8 cellular contexts compared by ENCODE assay signal in genomic region chr3:15768421-15769255, GRCh38. TPM values are rescaled to one million over a fixed set of nuclear protein-coding genes. Genes with fewer than 3 reads are reported as not detected.
DNase-seq lines count a peak whose midpoint lies in the region; ATAC-seq, FAIRE-seq and TF ChIP-seq lines count a peak whose summit lies in the region.

No MANE protein-coding gene starts in this region.

- POLR2A ChIA-PET in IMR-90 (lab: Charles Lee; ENCODE audit: unreplicated experiment) (no interaction called here), HepG2 (lab: Yijun Ruan, JAX) (interaction anchor here (1.5 kb wide), 1 partner anchor 29 kb away, joined by 3 read pairs; the partner anchor contains the start of gene ANKRD28)

- H2AFZ ChIP-seq in IMR-90 (replicated peaks; ENCODE audit: low read length, poor library complexity) (no peak overlapping the region), HepG2 (ENCODE audit: low read length) (no peak overlapping the region), neural progenitor cell (replicated peaks) (no peak overlapping the region)

- no peaks in the 10 kb centered on the region for H4K20me1 ChIP-seq in IMR-90 (ENCODE audit: insufficient read depth, low read length)
- no peaks in the 10 kb centered on the region for H4K20me1 ChIP-seq in HepG2 (ENCODE audit: insufficient read depth, low read length)
- H4K20me1 ChIP-seq in neural progenitor cell (ENCODE audit: low read depth): no peaks in the 10 kb centered on the region

- TF ChIP-seq RAD21 in IMR-90 (IDR thresholded peaks at IDR 0.05; ENCODE audit: low read length) (no peak), HepG2 (CRISPR knock-in tag; IDR thresholded peaks at IDR 0.05) (no peak)

- H2BK5ac ChIP-seq in IMR-90 (ENCODE audit: low read depth, low read length, poor library complexity, severe bottlenecking): peak overlapping the region; percentile 98

- TSS peak; percentile 3 for BruUV-seq in IMR-90 (replicated peaks; lab: Mats Ljungman, UMichigan)
- BruUV-seq in HepG2 (replicated peaks; lab: Mats Ljungman, UMichigan): no TSS peak

- H3K27me3 ChIP-seq in IMR-90 (ENCODE audit: control insufficient read depth, insufficient read depth, low read length) (no peaks in the 10 kb centered on the region), HepG2 (ENCODE audit: control insufficient read depth in 1 of 2, insufficient read depth in 2 of 2, low read length in 2 of 2) (no peaks in the 10 kb centered on the region), neural progenitor cell (no peaks in the 10 kb centered on the region)

- no peak overlapping the region for H3K4me3 ChIP-seq in IMR-90 (ENCODE audit: insufficient read depth, low read depth, low read length)
- H3K4me3 ChIP-seq in HepG2 (replicated peaks in 1 of 3; ENCODE audit: insufficient read depth in 1 of 3, low read depth in 2 of 3, low read length in 3 of 3): no peak overlapping the region
- no peak overlapping the region for H3K4me3 ChIP-seq in neural progenitor cell

- H3K9me1 ChIP-seq in IMR-90 (ENCODE audit: insufficient read depth, low read length): peaks cover 2% of the 10 kb centered on the region; the same call in 1 of the 2 replicates

- CTCF ChIA-PET in IMR-90 (lab: Yijun Ruan, JAX) (interaction anchor here (0.8 to 1.1 kb wide), 2 partner anchors 29 to 129 kb away, joined by 4 to 5 read pairs; partner anchors contain the start of gene ANKRD28), HepG2 (lab: Yijun Ruan, JAX; ENCODE audit: low intra/inter-chr PET ratio, low total read pairs) (no interaction called here)

- H3K36me3 Mint-ChIP-seq in neural progenitor cell: peaks cover 9% of the 10 kb centered on the region

- H3K4ac ChIP-seq in IMR-90 (ENCODE audit: low read depth, low read length): peak overlapping the region; percentile 88

- peak overlapping the region; percentile 10; the same call in 1 of the 2 replicates for H3K23ac ChIP-seq in IMR-90 (ENCODE audit: low read depth, low read length)

- H3K56ac ChIP-seq in IMR-90 (ENCODE audit: extremely low read depth, insufficient read depth, low read length): peak overlapping the region; percentile 16; the same call in 1 of the 2 replicates

- H3K27ac Mint-ChIP-seq in neural progenitor cell: no peak overlapping the region

- peaks cover 25 to 45% of the 10 kb centered on the region in 2 experiments for H3K79me1 ChIP-seq in IMR-90 (ENCODE audit: low read depth in 1 of 2, low read length in 2 of 2)

- H3K18ac ChIP-seq in IMR-90 (ENCODE audit: low read depth, low read length): peak overlapping the region; percentile 90

- H3K9me3 ChIP-seq in IMR-90 (ENCODE audit: control insufficient read depth, insufficient read depth, low read length) (no peaks in the 10 kb centered on the region), HepG2 (ENCODE audit: low read length) (no peaks in the 10 kb centered on the region), neural progenitor cell (ENCODE audit: low read depth) (no peaks in the 10 kb centered on the region)

- H3F3A ChIP-seq in neural progenitor cell (ENCODE audit: low read depth): no peaks in the 10 kb centered on the region

- H3K9me3 Mint-ChIP-seq in neural progenitor cell: peaks cover 8% of the 10 kb centered on the region

- ATAC-seq in GM18498 (IDR thresholded peaks at IDR 0.05; ENCODE audit: unreplicated experiment): peak; percentile 65
- peak; percentile 91 for ATAC-seq in GM21786 (IDR thresholded peaks at IDR 0.05; ENCODE audit: unreplicated experiment)
- ATAC-seq in IMR-90 (ENCODE audit: low read depth): peak; percentile 75
- peak; percentile 89 for ATAC-seq in HepG2

- no peak overlapping the region for H3K4me3 Mint-ChIP-seq in neural progenitor cell

- dilution Hi-C loops in IMR-90 (cut with HindIII; ENCODE audit: low sequenced_read_pairs, unreplicated experiment): no loop called here

- H3K14ac ChIP-seq in IMR-90 (replicated peaks; ENCODE audit: low read depth, low read length): peak overlapping the region; percentile 34; the same call in 1 of the 2 replicates

- intact Hi-C loops in IMR-90 (cut with micrococcal nuclease) (loop anchor here (2.0 kb wide), 2 partner anchors 18 to 28 kb away; partner anchors contain the start of gene ANKRD28), HepG2 (cut with micrococcal nuclease; ENCODE audit: unreplicated experiment) (no loop called here), posterior vena cava (cut with DNase I) (loop anchor here in 1 of 2 donors (10.0 kb wide), 1 partner anchor 944 kb away; no protein-coding TSS in a partner anchor)

- H3K79me2 ChIP-seq in HepG2 (ENCODE audit: insufficient read depth, low read length): peaks cover 8% of the 10 kb centered on the region
- no peaks in the 10 kb centered on the region for H3K79me2 ChIP-seq in neural progenitor cell (ENCODE audit: low read depth)

- H3K9ac ChIP-seq in IMR-90 (ENCODE audit: low read depth, low read length) (peak overlapping the region; percentile 64), HepG2 (ENCODE audit: insufficient read depth, low read depth, low read length) (no peak overlapping the region), neural progenitor cell (no peak overlapping the region)

- H2AK5ac ChIP-seq in IMR-90 (ENCODE audit: low read depth, low read length): peak overlapping the region; percentile 90

- H2BK15ac ChIP-seq in IMR-90 (ENCODE audit: low read depth, low read length): no peak overlapping the region

- no peak for TF ChIP-seq CTCF in IMR-90 (conservative IDR thresholded peaks at IDR 0.05; ENCODE audit: low read depth, low read length)
- TF ChIP-seq CTCF in HepG2 (CRISPR knock-in tag; IDR thresholded peaks at IDR 0.05): no peak
- no peak for TF ChIP-seq CTCF in neural progenitor cell (IDR thresholded peaks at IDR 0.05)

- H3K27ac ChIP-seq in IMR-90 (ENCODE audit: insufficient read depth, low read length) (peak overlapping the region; percentile 99), HepG2 (ENCODE audit: extremely low read length, insufficient read depth, low read length) (peak overlapping the region; percentile 7), neural progenitor cell (no peak overlapping the region)

- H2AK9ac ChIP-seq in IMR-90 (replicated peaks; ENCODE audit: low read depth, low read length, poor library complexity): no peak overlapping the region

- DNase-seq in IMR-90: peak; percentile 97
- DNase-seq in amniotic stem cell (lab: John Stamatoyannopoulos, UW): peak; percentile 87
- DNase-seq in HepG2 (ENCODE audit: low spot score): peak; percentile 83
- DNase-seq in posterior vena cava (ENCODE audit: low spot score): no peak
- DNase-seq in neural progenitor cell (ENCODE audit: low spot score): no peak
- DNase-seq in activated effector memory CD4-positive, alpha-beta T cell treated with Interleukin-2 at 50 U/mL for 16 hours: no peak

- no peaks in the 10 kb centered on the region for H3K27me3 Mint-ChIP-seq in neural progenitor cell (ENCODE audit: insufficient read depth, low read depth)

- H3K4me1 ChIP-seq in IMR-90 (ENCODE audit: control insufficient read depth, insufficient read depth, low read length) (peaks cover 8% of the 10 kb centered on the region), HepG2 (ENCODE audit: insufficient read depth, low read length) (peaks cover 14% of the 10 kb centered on the region), neural progenitor cell (no peaks in the 10 kb centered on the region)

- peak overlapping the region; percentile 78 for H2BK120ac ChIP-seq in IMR-90 (ENCODE audit: low read depth, low read length)

- in situ Hi-C loops in IMR-90 (cut with MboI; ENCODE audit: low sequenced_read_pairs): no loop called here
- in situ Hi-C loops in HepG2 (cut with HindIII; ENCODE audit: extremely low pct_ligation_motif_present, low pct_unique_long_range_greater_than_20kb): no loop called here

- peak overlapping the region; percentile 59 to 64; a peak in 3 of 4 replicates for H4K8ac ChIP-seq in IMR-90 (ENCODE audit: low read depth in 2 of 2, low read length in 2 of 2)

- peaks cover 3% of the 10 kb centered on the region for H3K4me1 Mint-ChIP-seq in neural progenitor cell

- H4K91ac ChIP-seq in IMR-90 (ENCODE audit: insufficient read depth, low read depth, low read length): peak overlapping the region; percentile 72

- peak overlapping the region; percentile 75 for H3K4me2 ChIP-seq in IMR-90 (ENCODE audit: low read depth, low read length)
- no peak overlapping the region for H3K4me2 ChIP-seq in HepG2 (ENCODE audit: low read depth, low read length)
- no peak overlapping the region for H3K4me2 ChIP-seq in neural progenitor cell

- WGBS in IMR-90 (ENCODE audit: extremely low coverage in 2 of 2, insufficient read length in 1 of 2), 2 experiments: no CpG with 5 or more reads among the region's 5 CpGs
- WGBS in HepG2 (ENCODE audit: low lambda C conversion rate): 86% methylated on average over 5 of the region's 5 CpGs

- no peak for TF ChIP-seq POLR2A in IMR-90 (IDR thresholded peaks at IDR 0.05; ENCODE audit: low read depth, low read length)
- TF ChIP-seq POLR2A in HepG2 (IDR thresholded peaks at IDR 0.05; ENCODE audit: insufficient read depth in 1 of 2, low read depth in 2 of 2, low read length in 2 of 2): no peak

- peak in 1 of 2 experiments; percentile 39; a peak in 1 of 4 replicates for TF ChIP-seq EP300 in HepG2 (IDR thresholded peaks at IDR 0.05; ENCODE audit: low read depth in 2 of 2, low read length in 2 of 2)
- no peak for TF ChIP-seq EP300 in HepG2 (CRISPR knock-in tag; IDR thresholded peaks at IDR 0.05; ENCODE audit: borderline replicate concordance)

- peak overlapping the region; percentile 88 for H4K5ac ChIP-seq in IMR-90 (ENCODE audit: low read depth, low read length)

- peak overlapping the region; percentile 64; the same call in 1 of the 2 replicates for H2BK20ac ChIP-seq in IMR-90 (ENCODE audit: low read depth, low read length)

- peak; percentile 18 for FAIRE-seq in HepG2 (lab: Jason Lieb, UNC)

- H3K36me3 ChIP-seq in IMR-90 (ENCODE audit: control insufficient read depth, insufficient read depth, low read length) (peaks cover 14% of the 10 kb centered on the region), HepG2 (replicated peaks in 1 of 2; ENCODE audit: control insufficient read depth in 1 of 2, insufficient read depth in 2 of 2, low read length in 2 of 2) (peaks cover 0 to 6% of the 10 kb centered on the region in 2 experiments; a peak in 1 of 5 replicates), neural progenitor cell (no peaks in the 10 kb centered on the region)

RNA-seq across cellular contexts. Expression of gene ANKRD28, which starts 29.1 kb away (rescaled TPM):
- total RNA-seq in IMR-90 (2012; rRNA removed) (211 and 223 TPM in 2 replicates), HepG2 (2016; rRNA removed; fragmentation: Illumina TruSeq; extraction: Trizol) (28.9 and 40.2 TPM in 2 replicates), posterior vena cava (10 to 100 TPM; 40.9 to 45.0 TPM), neural progenitor cell (ENCODE audit: low replicate concordance) (29.3 and 36.4 TPM in 2 replicates)
- polyA plus RNA-seq in IMR-90 (2012; rRNA removed) (39.2 and 52.6 TPM in 2 replicates), HepG2 (2011; rRNA removed) (20.7 and 21.0 TPM in 2 replicates)
- polyA plus RNA-seq in IMR-90 (2012; cell fraction: cytosol; rRNA removed): 14.2 and 22.7 TPM in 2 replicates
- polyA plus RNA-seq in IMR-90 (2012; cell fraction: nucleus; rRNA removed; ENCODE audit: low replicate concordance): 23.2 and 164 TPM in 2 replicates
- total RNA-seq in HepG2 (2016; cell fraction: cytosol; rRNA removed; fragmentation: Illumina TruSeq; extraction: Trizol; ENCODE audit: low read depth): 11.3 and 13.1 TPM in 2 replicates
- 28.4 and 36.2 TPM in 2 replicates for total RNA-seq in HepG2 (2016; cell fraction: insoluble cytoplasmic fraction; rRNA removed; fragmentation: Illumina TruSeq; extraction: Trizol)
- 11.2 and 14.5 TPM in 2 replicates for total RNA-seq in HepG2 (2016; cell fraction: membrane; rRNA removed; fragmentation: Illumina TruSeq; extraction: Trizol)
- 41.2 and 46.8 TPM in 2 replicates for total RNA-seq in HepG2 (2016; cell fraction: nucleus; rRNA removed; fragmentation: Illumina TruSeq; extraction: Trizol)
- polyA plus RNA-seq in HepG2 (2011; cell fraction: cytosol; rRNA removed): 9.2 and 14.8 TPM in 2 replicates
- polyA plus RNA-seq in HepG2 (2011; cell fraction: nucleus; rRNA removed): 30.1 TPM in 2 replicates
- polyA plus RNA-seq in HepG2 (2012): 18.6 and 18.7 TPM in 2 replicates
- 0.62 and 0.75 TPM in 2 replicates for polyA plus RNA-seq in HepG2 (2016; cell fraction: cytosol; fragmentation: Illumina TruSeq; extraction: Trizol; ENCODE audit: low read depth)
- polyA plus RNA-seq in HepG2 (2016; cell fraction: insoluble cytoplasmic fraction; fragmentation: Illumina TruSeq; extraction: Trizol; ENCODE audit: low read depth): 23.3 and 24.0 TPM in 2 replicates
- 3.1 and 4.0 TPM in 2 replicates for polyA plus RNA-seq in HepG2 (2016; cell fraction: membrane; fragmentation: Illumina TruSeq; extraction: Trizol; ENCODE audit: low read depth)
- 32.5 and 40.7 TPM in 2 replicates for polyA plus RNA-seq in HepG2 (2016; cell fraction: nucleus; fragmentation: Illumina TruSeq; extraction: Trizol; ENCODE audit: insufficient read depth, low read depth)
- 40.3 and 73.4 TPM in 2 replicates for polyA minus RNA-seq in HepG2 (2011; rRNA and poly(A)+ RNA removed; ENCODE audit: low replicate concordance)
- 19.9 TPM in 2 replicates for polyA minus RNA-seq in HepG2 (2011; cell fraction: cytosol; rRNA and poly(A)+ RNA removed)
- polyA minus RNA-seq in HepG2 (2011; cell fraction: nucleus; rRNA and poly(A)+ RNA removed): 106 and 111 TPM in 2 replicates

Comparison
In these comparisons a context has a peak if more than half of its experiments do, and no peak if none do; other contexts are left out.
1. DNase-seq: peak in IMR-90 (single experiment), amniotic stem cell (single experiment) and HepG2 (single experiment); none in posterior vena cava (single experiment), neural progenitor cell (single experiment) and activated effector memory CD4-positive, alpha-beta T cell treated with Interleukin-2 at 50 U/mL for 16 hours (single experiment).
2. Peak in every context shown above with its lines, with median percentiles within 50 percentile points of each other: ATAC-seq.